Comparison of ENCODE assay signal across 19 cellular contexts in genomic region chr19:29378126-29378525, GRCh38.
A peak's percentile ranks its signal among the peaks of the same experiment; 100 is the strongest.
DNase-seq lines count a peak whose midpoint lies in the region; ATAC-seq and TF ChIP-seq lines count a peak whose summit lies in the region.
"Had no signal": no experiment of that assay in that cellular context is flagged by ENCODE, and none has a peak within 500 bp of the region (broad histone marks: within the 10 kb centered on the region; RNA-seq: fewer than 3 reads in every experiment).

No MANE protein-coding gene starts in this region.

- no peak overlapping the region for H4K5ac ChIP-seq in H9 (ENCODE audit: insufficient read length, low read depth, low read length)

- no peak overlapping the region for H2BK20ac ChIP-seq in H9 (ENCODE audit: low read depth, low read length, poor library complexity, severe bottlenecking)

- no peak for ATAC-seq in HG02610 (IDR thresholded peaks at IDR 0.05; ENCODE audit: unreplicated experiment)
- ATAC-seq: CD8-positive, alpha-beta T cell; Right ventricle myocardium inferior had no signal

- H2BK15ac ChIP-seq in H9 (ENCODE audit: low read depth, low read length) = no peak overlapping the region

- 0 out of 2 replicates have a peak, but pooled peaks cover 2% of the 10 kb centered on the region for H3K4me1 ChIP-seq in H9 (ENCODE audit: insufficient read depth, low read length)
- H3K4me1 ChIP-seq: Peyer's patch had no signal

- H3K36me3 Mint-ChIP-seq in H9 (ENCODE audit: insufficient read depth in 1 of 3, low read depth in 3 of 3) = no peaks in the 10 kb centered on the region
- H3K36me3 Mint-ChIP-seq in progenitor cell of endocrine pancreas (ENCODE audit: insufficient read depth) = no peaks in the 10 kb centered on the region
- H3K36me3 Mint-ChIP-seq: CD8-positive, alpha-beta T cell had no signal

- H2BK5ac ChIP-seq in H9 (ENCODE audit: insufficient read length, low read length) = no peak overlapping the region

- H3K4ac ChIP-seq in H9 (ENCODE audit: low read depth, low read length) = no peak overlapping the region

- no peak overlapping the region for H4K91ac ChIP-seq in H9 (ENCODE audit: insufficient read length, low read depth, low read length)

- H3K27me3 Mint-ChIP-seq in H9 (ENCODE audit: low read depth) (peaks cover 14% of the 10 kb centered on the region), progenitor cell of endocrine pancreas (peaks cover 24% of the 10 kb centered on the region)

- H3K79me1 ChIP-seq in H9 (ENCODE audit: insufficient read depth, low read depth, low read length, poor library complexity, severe bottlenecking) = no peaks in the 10 kb centered on the region

- no peak overlapping the region for H3K4me2 ChIP-seq in H9 (ENCODE audit: insufficient read depth, insufficient read length, low read length)
- H3K4me2 ChIP-seq: BLaER1 treated with 17β-estradiol and CSF1 and Interleukin-3, amounts not matched to agents 10 nM and 100 nM had no signal

- no peak overlapping the region for H3K9ac ChIP-seq in H9 (ENCODE audit: extremely low read depth, insufficient read length, low read length)
- H3K9ac ChIP-seq: BLaER1 treated with 17β-estradiol and CSF1 and Interleukin-3, amounts not matched to agents 10 nM and 100 nM; GM23248 had no signal

- H3K4me1 Mint-ChIP-seq in H9 (peaks cover 22 to 25% of the 10 kb centered on the region in 2 experiments), progenitor cell of endocrine pancreas (ENCODE audit: low read depth) (no peaks in the 10 kb centered on the region)

- no peak overlapping the region for H3K56ac ChIP-seq in H9 (ENCODE audit: insufficient read length, low read depth, low read length)

- H3K18ac ChIP-seq in H9 (ENCODE audit: insufficient read length, low read depth, low read length) = no peak overlapping the region

- H3K4me3 Mint-ChIP-seq in H9 = no peak overlapping the region
- H3K4me3 Mint-ChIP-seq in progenitor cell of endocrine pancreas (ENCODE audit: low read depth) = no peak overlapping the region
- H3K4me3 Mint-ChIP-seq: CD8-positive, alpha-beta T cell had no signal

- no peak overlapping the region for H3K27ac Mint-ChIP-seq in H9
- no peak overlapping the region for H3K27ac Mint-ChIP-seq in progenitor cell of endocrine pancreas
- H3K27ac Mint-ChIP-seq: CD8-positive, alpha-beta T cell had no signal

- no peak for TF ChIP-seq CTCF in H9 (conservative IDR thresholded peaks at IDR 0.05)
- no peak for TF ChIP-seq CTCF in progenitor cell of endocrine pancreas (IDR thresholded peaks at IDR 0.05; ENCODE audit: unreplicated experiment)

- no peaks in the 10 kb centered on the region for H3K79me2 ChIP-seq in H9 (ENCODE audit: insufficient read depth, low read length)

- no CpG with 5 or more reads among the region's 4 CpGs for WGBS in H9 (ENCODE audit: extremely low coverage, insufficient read length, low lambda C conversion rate)

- no peak overlapping the region for H2AK5ac ChIP-seq in H9 (ENCODE audit: insufficient read length, low read length)

- no peaks in the 10 kb centered on the region for H3K23me2 ChIP-seq in H9 (ENCODE audit: insufficient read length, low read depth, low read length, poor library complexity, severe bottlenecking)

- H3K14ac ChIP-seq in H9 (ENCODE audit: insufficient read depth, low read length) = no peak overlapping the region

- H2AFZ ChIP-seq in H9 (ENCODE audit: low read length) = no peak overlapping the region
- H2AFZ ChIP-seq: GM23248 had no signal

- no peaks in the 10 kb centered on the region for H3K9me3 ChIP-seq in H9 (ENCODE audit: control insufficient read depth, low read depth, low read length)
- H3K9me3 ChIP-seq: BLaER1 treated with 17β-estradiol and CSF1 and Interleukin-3, amounts not matched to agents 10 nM and 100 nM; Peyer's patch had no signal

- no peak overlapping the region for H2BK12ac ChIP-seq in H9 (ENCODE audit: insufficient read length, low read depth, low read length)

- no peak overlapping the region for H4K8ac ChIP-seq in H9 (replicated peaks; ENCODE audit: insufficient read length, low read depth, low read length)

- H2BK120ac ChIP-seq in H9 (ENCODE audit: low read depth, low read length, poor library complexity, severe bottlenecking) = no peak overlapping the region

- H4K20me1 ChIP-seq in H9 (ENCODE audit: control insufficient read depth, insufficient read depth, insufficient read length) = no peaks in the 10 kb centered on the region

- H3K9me3 Mint-ChIP-seq in H9 (no peaks in the 10 kb centered on the region), progenitor cell of endocrine pancreas (ENCODE audit: low read depth) (no peaks in the 10 kb centered on the region)
- H3K9me3 Mint-ChIP-seq: CD8-positive, alpha-beta T cell had no signal

- peak; percentile 9 for DNase-seq in D341Med (ENCODE audit: low spot score)
- peak; percentile 12 for DNase-seq in H9
- peak; percentile 22 for DNase-seq in islet precursor cell
- DNase-seq in progenitor cell of endocrine pancreas (ENCODE audit: low spot score, unreplicated experiment) = peak; percentile 3
- no peak for DNase-seq in activated CD4-positive, alpha-beta T cell treated with anti-CD3 and anti-CD28 coated beads, Interleukin-2, amount 50 U/mL, for 4 hours
- DNase-seq in cerebellum (ENCODE audit: low spot score) = no peak
- DNase-seq: Calu3; DMS53; EL; GM23248; KBM-7; NCI-H1105 treated with DMSO at 0.1 percent for 48 hours; NCI-H1694 treated with DMSO at 0.1 percent for 48 hours; NK-92 treated with Interleukin-12 subunit alpha and Interleukin-12 subunit beta, amount 100 ng/mL, for 24 hours had no signal

- H3K23ac ChIP-seq in H9 (ENCODE audit: insufficient read length, low read depth, low read length) = no peak overlapping the region

- H3K27me3 ChIP-seq in H9 (ENCODE audit: insufficient read depth, low read length) = no peaks in the 10 kb centered on the region
- H3K27me3 ChIP-seq: BLaER1 treated with 17β-estradiol and CSF1 and Interleukin-3, amounts not matched to agents 10 nM and 100 nM; Peyer's patch had no signal

- H3T11ph ChIP-seq in H9 (ENCODE audit: low read length) = no peak overlapping the region

- no peak overlapping the region for H3K27ac ChIP-seq in H9 (ENCODE audit: insufficient read length, low read depth, low read length)
- H3K27ac ChIP-seq: BLaER1 treated with 17β-estradiol and CSF1 and Interleukin-3, amounts not matched to agents 10 nM and 100 nM; GM23248; Peyer's patch had no signal

Comparison
In these comparisons a context has a peak if more than half of its experiments do, and no peak if none do; other contexts are left out.
1. DNase-seq: peak in D341Med (single experiment), H9 (single experiment), islet precursor cell (single experiment) and progenitor cell of endocrine pancreas (single experiment); none in activated CD4-positive, alpha-beta T cell treated with anti-CD3 and anti-CD28 coated beads, Interleukin-2, amount 50 U/mL, for 4 hours (0 of 2) and cerebellum (single experiment).